ENCODE assay signal across 1 cellular context in genomic region chr11:116756044-116756443, GRCh38. TPM values are rescaled to one million over a fixed set of nuclear protein-coding genes. Genes with fewer than 3 reads are reported as not detected.
"Had no signal": no experiment of that assay in that cellular context is flagged by ENCODE, and none has a peak within 500 bp of the region (broad histone marks: within the 10 kb centered on the region; RNA-seq: fewer than 3 reads in every experiment).

No MANE protein-coding gene starts in this region.

RNA-seq across cellular contexts. Expression of gene APOA5, which starts 35.6 kb away (rescaled TPM):
- total RNA-seq: G401 had no signal
